1 cellular context compared by ENCODE assay signal in the genomic region with DNA sequence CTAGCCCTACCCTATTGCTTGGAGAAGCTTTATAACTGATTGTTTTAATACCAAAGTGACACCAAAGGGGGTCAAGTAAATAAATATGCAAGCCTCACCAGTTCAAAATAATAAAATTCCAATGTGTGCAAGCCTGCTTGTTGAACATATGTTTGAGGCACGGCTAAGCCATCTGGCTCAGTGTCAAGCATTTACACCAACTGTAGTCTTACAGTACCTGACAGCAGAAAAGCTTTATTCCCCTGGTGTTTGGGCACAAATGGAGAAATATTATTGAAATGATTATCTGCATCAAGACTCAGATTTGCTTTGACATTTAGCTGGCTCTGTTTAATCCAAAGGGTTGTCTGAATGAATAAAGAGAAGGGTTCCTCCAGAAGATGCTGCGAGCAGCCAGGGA.
TF ChIP-seq lines count a peak whose summit lies in the region.

No MANE protein-coding gene starts in this region.

TF ChIP-seq in IMR-90, 13 proteins besides CTCF, POLR2A, EP300 and RAD21 (continued from another document):
- TF ChIP-seq, protein P1, sequence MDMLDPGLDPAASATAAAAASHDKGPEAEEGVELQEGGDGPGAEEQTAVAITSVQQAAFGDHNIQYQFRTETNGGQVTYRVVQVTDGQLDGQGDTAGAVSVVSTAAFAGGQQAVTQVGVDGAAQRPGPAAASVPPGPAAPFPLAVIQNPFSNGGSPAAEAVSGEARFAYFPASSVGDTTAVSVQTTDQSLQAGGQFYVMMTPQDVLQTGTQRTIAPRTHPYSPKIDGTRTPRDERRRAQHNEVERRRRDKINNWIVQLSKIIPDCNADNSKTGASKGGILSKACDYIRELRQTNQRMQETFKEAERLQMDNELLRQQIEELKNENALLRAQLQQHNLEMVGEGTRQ (IDR thresholded peaks at IDR 0.05; ENCODE audit: low read depth, low read length), result no peak
